Comparison of ENCODE assay signal across 16 cellular contexts in genomic region chr16:64962786-64963185, GRCh38.
DNase-seq lines count a peak whose midpoint lies in the region; TF ChIP-seq lines count a peak whose summit lies in the region.
"Had no signal": no experiment of that assay in that cellular context is flagged by ENCODE, and none has a peak within 500 bp of the region (broad histone marks: within the 10 kb centered on the region; RNA-seq: fewer than 3 reads in every experiment).

No MANE protein-coding gene starts in this region.

- DNase-seq in brain microvascular endothelial cell (no peak), hepatocyte (ENCODE audit: low spot score) (no peak), osteoblast (ENCODE audit: insufficient read length, low spot score, missing footprints) (no peak), 8988T (no peak), hypothalamus (lab: John Stamatoyannopoulos, UW) (no peak), NCI-H446 treated with DMSO at 0.1 percent for 48 hours (lab: John Stamatoyannopoulos, UW) (no peak)
- DNase-seq: CD4-positive, alpha-beta T cell; DMS53; NCI-H1048; NCI-H1436 treated with DMSO at 0.1 percent for 48 hours; NCI-H2081; NCI-H510A; NCI-H774; PC-3 had no signal

- in situ Hi-C loops in brain microvascular endothelial cell (cut with HindIII; ENCODE audit: low pct_ligation_motif_present, low sequenced_read_pairs): no loop called here

- H3K9ac ChIP-seq in BLaER1 treated with 17β-estradiol and CSF1 and Interleukin-3, amounts not matched to agents 10 nM and 100 nM: no peak overlapping the region
- H3K9ac ChIP-seq: KMS-11 had no signal

- peaks cover 0 to 12% (median 7%) of the 10 kb centered on the region in 10 experiments; a peak in 6 of 20 replicates for H3K4me1 ChIP-seq in BLaER1 treated with 17β-estradiol and CSF1 and Interleukin-3, amounts not matched to agents 10 nM and 100 nM
- no peaks in the 10 kb centered on the region for H3K4me1 ChIP-seq in hepatocyte (ENCODE audit: insufficient read depth)
- H3K4me1 ChIP-seq in osteoblast (ENCODE audit: insufficient read depth, low read length): peaks cover 3% of the 10 kb centered on the region

- H3K79me2 ChIP-seq in hepatocyte: no peaks in the 10 kb centered on the region
- H3K79me2 ChIP-seq in osteoblast (ENCODE audit: insufficient read depth, low read length): no peaks in the 10 kb centered on the region

- no peaks in the 10 kb centered on the region for H3K9me2 ChIP-seq in hepatocyte (replicated peaks; ENCODE audit: insufficient read depth)

- H4K20me1 ChIP-seq in BLaER1 treated with 17β-estradiol and CSF1 and Interleukin-3, amounts not matched to agents 10 nM and 100 nM: no peaks in the 10 kb centered on the region
- H4K20me1 ChIP-seq in hepatocyte (ENCODE audit: insufficient read depth, poor library complexity, severe bottlenecking): no peaks in the 10 kb centered on the region
- H4K20me1 ChIP-seq in osteoblast (ENCODE audit: insufficient read depth, low read length): no peaks in the 10 kb centered on the region

- H3K36me3 ChIP-seq in BLaER1 treated with 17β-estradiol and CSF1 and Interleukin-3, amounts not matched to agents 10 nM and 100 nM: no peaks in the 10 kb centered on the region
- H3K36me3 ChIP-seq in brain microvascular endothelial cell (replicated peaks) (peaks cover 10% of the 10 kb centered on the region), hepatocyte (replicated peaks; ENCODE audit: insufficient read depth, low read depth) (no peaks in the 10 kb centered on the region), osteoblast (ENCODE audit: insufficient read depth, low read length) (peaks cover 60% of the 10 kb centered on the region)

- H3K4me3 ChIP-seq in BLaER1 treated with 17β-estradiol and CSF1 and Interleukin-3, amounts not matched to agents 10 nM and 100 nM: no peak overlapping the region
- no peak overlapping the region for H3K4me3 ChIP-seq in brain microvascular endothelial cell (ENCODE audit: low read depth, low read length)
- no peak overlapping the region for H3K4me3 ChIP-seq in hepatocyte
- H3K4me3 ChIP-seq in osteoblast (ENCODE audit: insufficient read depth, low read length): no peak overlapping the region

- H2AFZ ChIP-seq in hepatocyte (no peak overlapping the region), osteoblast (ENCODE audit: low read length) (no peak overlapping the region)

- no peaks in the 10 kb centered on the region for H3K9me3 ChIP-seq in BLaER1 treated with 17β-estradiol and CSF1 and Interleukin-3, amounts not matched to agents 10 nM and 100 nM (replicated peaks in 1 of 11)
- no peaks in the 10 kb centered on the region for H3K9me3 ChIP-seq in hepatocyte (ENCODE audit: low read depth)
- no peaks in the 10 kb centered on the region for H3K9me3 ChIP-seq in osteoblast (ENCODE audit: low read depth, low read length)

- no peak for TF ChIP-seq CTCF in brain microvascular endothelial cell (IDR thresholded peaks at IDR 0.05; ENCODE audit: low read depth, low read length, missing control alignments)
- no peak for TF ChIP-seq CTCF in hepatocyte (IDR thresholded peaks at IDR 0.05; ENCODE audit: poor library complexity)
- TF ChIP-seq CTCF in osteoblast (IDR thresholded peaks at IDR 0.05; ENCODE audit: extremely low read depth, low read depth, low read length): no peak

- WGBS in hepatocyte (ENCODE audit: low lambda C conversion rate, missing lambda C conversion rate): 83% methylated on average over 2 of the region's 2 CpGs

- H3K4me2 ChIP-seq in BLaER1 treated with 17β-estradiol and CSF1 and Interleukin-3, amounts not matched to agents 10 nM and 100 nM: peak overlapping the region in 8 of 11 experiments; percentile 3 to 41 (median 26); a peak in 10 of 22 replicates
- H3K4me2 ChIP-seq in hepatocyte (no peak overlapping the region), osteoblast (ENCODE audit: insufficient read depth, low read length) (no peak overlapping the region)
- H3K4me2 ChIP-seq: KMS-11 had no signal

- H3K27ac ChIP-seq in BLaER1 treated with 17β-estradiol and CSF1 and Interleukin-3, amounts not matched to agents 10 nM and 100 nM: peak overlapping the region in 1 of 11 experiments; percentile 20; a peak in 2 of 22 replicates
- H3K27ac ChIP-seq in brain microvascular endothelial cell (peak overlapping the region; percentile 60), hepatocyte (peak overlapping the region; percentile 8), osteoblast (ENCODE audit: low read depth, low read length) (peak overlapping the region; percentile 1)
- H3K27ac ChIP-seq: KMS-11 had no signal

- H3K27me3 ChIP-seq in BLaER1 treated with 17β-estradiol and CSF1 and Interleukin-3, amounts not matched to agents 10 nM and 100 nM: no peaks in the 10 kb centered on the region
- no peaks in the 10 kb centered on the region for H3K27me3 ChIP-seq in brain microvascular endothelial cell (replicated peaks)
- H3K27me3 ChIP-seq in hepatocyte: no peaks in the 10 kb centered on the region
- H3K27me3 ChIP-seq in osteoblast (ENCODE audit: insufficient read depth, low read length): no peaks in the 10 kb centered on the region

Comparison
In these comparisons a context has a peak if more than half of its experiments do, and no peak if none do; other contexts are left out.
1. H3K4me2 ChIP-seq: peak in BLaER1 treated with 17β-estradiol and CSF1 and Interleukin-3, amounts not matched to agents 10 nM and 100 nM (8 of 11); none in hepatocyte (single experiment) and osteoblast (single experiment).